ENCODE assay signal across 1 cellular context in the genomic region with DNA sequence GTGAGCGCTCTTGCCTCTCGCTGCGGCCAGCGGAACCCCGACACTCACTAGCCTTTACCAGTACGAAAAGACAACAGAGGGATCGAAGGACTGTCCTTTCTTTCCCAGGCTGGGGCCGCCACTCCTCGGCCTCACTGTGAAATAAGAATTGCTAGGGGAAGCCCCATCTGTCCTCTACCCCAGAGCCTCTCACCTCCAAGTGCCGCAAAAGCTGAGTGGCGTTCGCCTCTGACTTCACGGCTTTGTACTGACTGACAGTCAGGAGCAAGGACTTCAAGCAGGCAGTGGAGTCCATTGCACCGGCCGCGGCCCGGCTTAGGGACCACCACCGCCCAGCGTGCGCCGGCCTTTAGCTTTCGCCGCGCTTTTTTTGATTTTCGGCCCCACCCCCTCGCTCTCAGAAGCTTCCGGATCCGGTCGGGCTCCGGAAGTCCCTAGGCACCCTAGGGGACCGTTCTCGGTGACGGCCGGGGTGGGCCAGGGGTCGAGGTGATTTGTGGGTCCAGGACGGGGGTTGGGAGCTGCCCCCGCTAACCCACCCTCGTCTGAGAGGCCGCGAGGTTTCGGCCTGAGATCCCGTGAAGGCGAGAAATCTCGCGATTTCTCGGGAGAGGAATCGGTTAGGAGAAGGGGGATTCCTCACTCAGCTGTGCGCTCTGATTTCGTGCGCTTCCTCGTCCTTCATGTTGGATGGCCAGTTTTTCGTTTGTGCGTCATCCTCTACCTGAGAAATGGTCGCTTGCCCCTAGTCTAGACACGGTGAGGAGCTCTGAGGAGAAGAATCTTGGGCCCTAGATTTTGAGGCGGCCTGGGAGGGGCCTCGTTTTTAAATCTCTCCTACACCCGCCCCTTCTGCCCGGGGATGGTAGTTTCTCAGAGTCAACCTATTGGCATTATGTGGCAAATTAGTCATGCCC.
TF ChIP-seq lines count a peak whose summit lies in the region.

A gene (minus strand): TSS at position 358 of the 917 bp plus-strand sequence. CDS start 63 bp downstream, at position 295.
A gene with protein sequence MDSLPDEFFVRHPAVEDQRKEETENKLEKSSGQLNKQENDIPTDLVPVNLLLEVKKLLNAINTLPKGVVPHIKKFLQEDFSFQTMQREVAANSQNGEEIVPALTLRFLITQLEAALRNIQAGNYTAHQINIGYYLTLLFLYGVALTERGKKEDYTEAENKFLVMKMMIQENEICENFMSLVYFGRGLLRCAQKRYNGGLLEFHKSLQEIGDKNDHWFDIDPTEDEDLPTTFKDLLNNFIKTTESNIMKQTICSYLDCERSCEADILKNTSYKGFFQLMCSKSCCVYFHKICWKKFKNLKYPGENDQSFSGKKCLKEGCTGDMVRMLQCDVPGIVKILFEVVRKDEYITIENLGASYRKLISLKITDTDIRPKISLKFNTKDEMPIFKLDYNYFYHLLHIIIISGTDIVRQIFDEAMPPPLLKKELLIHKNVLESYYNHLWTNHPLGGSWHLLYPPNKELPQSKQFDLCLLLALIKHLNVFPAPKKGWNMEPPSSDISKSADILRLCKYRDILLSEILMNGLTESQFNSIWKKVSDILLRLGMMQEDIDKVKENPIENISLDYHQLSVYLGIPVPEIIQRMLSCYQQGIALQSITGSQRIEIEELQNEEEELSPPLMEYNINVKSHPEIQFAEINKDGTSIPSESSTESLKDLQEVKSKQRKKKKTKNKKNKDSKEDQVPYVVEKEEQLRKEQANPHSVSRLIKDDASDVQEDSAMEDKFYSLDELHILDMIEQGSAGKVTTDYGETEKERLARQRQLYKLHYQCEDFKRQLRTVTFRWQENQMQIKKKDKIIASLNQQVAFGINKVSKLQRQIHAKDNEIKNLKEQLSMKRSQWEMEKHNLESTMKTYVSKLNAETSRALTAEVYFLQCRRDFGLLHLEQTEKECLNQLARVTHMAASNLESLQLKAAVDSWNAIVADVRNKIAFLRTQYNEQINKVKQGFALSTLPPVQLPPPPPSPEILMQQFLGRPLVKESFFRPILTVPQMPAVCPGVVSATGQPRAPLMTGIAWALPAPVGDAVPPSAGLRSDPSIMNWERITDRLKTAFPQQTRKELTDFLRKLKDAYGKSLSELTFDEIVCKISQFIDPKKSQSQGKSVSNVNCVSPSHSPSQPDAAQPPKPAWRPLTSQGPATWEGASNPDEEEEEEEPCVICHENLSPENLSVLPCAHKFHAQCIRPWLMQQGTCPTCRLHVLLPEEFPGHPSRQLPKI (plus strand): TSS at position 642 of the 917 bp plus-strand sequence. CDS start 15,685 bp downstream, outside the sequence.

TF ChIP-seq in HepG2, 621 proteins besides CTCF, POLR2A, EP300 and RAD21 (continued from another document and continues in another):
- TF ChIP-seq, protein P1, sequence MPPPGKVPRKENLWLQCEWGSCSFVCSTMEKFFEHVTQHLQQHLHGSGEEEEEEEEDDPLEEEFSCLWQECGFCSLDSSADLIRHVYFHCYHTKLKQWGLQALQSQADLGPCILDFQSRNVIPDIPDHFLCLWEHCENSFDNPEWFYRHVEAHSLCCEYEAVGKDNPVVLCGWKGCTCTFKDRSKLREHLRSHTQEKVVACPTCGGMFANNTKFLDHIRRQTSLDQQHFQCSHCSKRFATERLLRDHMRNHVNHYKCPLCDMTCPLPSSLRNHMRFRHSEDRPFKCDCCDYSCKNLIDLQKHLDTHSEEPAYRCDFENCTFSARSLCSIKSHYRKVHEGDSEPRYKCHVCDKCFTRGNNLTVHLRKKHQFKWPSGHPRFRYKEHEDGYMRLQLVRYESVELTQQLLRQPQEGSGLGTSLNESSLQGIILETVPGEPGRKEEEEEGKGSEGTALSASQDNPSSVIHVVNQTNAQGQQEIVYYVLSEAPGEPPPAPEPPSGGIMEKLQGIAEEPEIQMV (CRISPR knock-in tag; IDR thresholded peaks at IDR 0.05; ENCODE audit: low read depth) = peak; percentile 73
- TF ChIP-seq AGO2 (optimal IDR thresholded peaks at IDR 0.05; ENCODE audit: low read depth, low read length) (peak; percentile 37), ARHGAP35 (CRISPR knock-in tag; IDR thresholded peaks at IDR 0.05; ENCODE audit: borderline replicate concordance) (no peak; the same call in 1 of the 2 replicates), NFE2 (CRISPR knock-in tag; IDR thresholded peaks at IDR 0.05) (no peak), ELF3 (CRISPR knock-in tag; IDR thresholded peaks at IDR 0.05) (peak; percentile 50; the same call in 1 of the 2 replicates), KLF12 (CRISPR knock-in tag; IDR thresholded peaks at IDR 0.05; ENCODE audit: borderline replicate concordance) (peak; percentile 72; the same call in 1 of the 2 replicates), TCF7L2 (IDR thresholded peaks at IDR 0.05; ENCODE audit: low read depth, low read length) (no peak), ZNF562 (CRISPR knock-in tag; IDR thresholded peaks at IDR 0.05; ENCODE audit: borderline replicate concordance) (no peak), ZNF12 (CRISPR knock-in tag; IDR thresholded peaks at IDR 0.05) (0 out of 2 replicates have a peak, but pooled peaks have one; percentile 43), RBFOX2 (IDR thresholded peaks at IDR 0.05; ENCODE audit: low read depth, low read length) (peak; percentile 80), ESRRA (CRISPR knock-in tag; IDR thresholded peaks at IDR 0.05; ENCODE audit: low read depth) (peak; percentile 79; the same call in 1 of the 2 replicates), SIN3A (IDR thresholded peaks at IDR 0.05; ENCODE audit: borderline replicate concordance, low read depth, low read length) (peak; percentile 99), THYN1 (CRISPR knock-in tag; IDR thresholded peaks at IDR 0.05; ENCODE audit: borderline replicate concordance, low read depth) (no peak), PAWR (CRISPR knock-in tag; IDR thresholded peaks at IDR 0.05; ENCODE audit: borderline replicate concordance) (no peak), DNMT3B (CRISPR knock-in tag; conservative IDR thresholded peaks at IDR 0.05) (no peak; the same call in 1 of the 2 replicates), HOXA5 (CRISPR knock-in tag; IDR thresholded peaks at IDR 0.05) (0 out of 2 replicates have a peak, but pooled peaks have one; percentile 71), ZNF292 (CRISPR knock-in tag; IDR thresholded peaks at IDR 0.05; ENCODE audit: borderline replicate concordance, low read depth) (peak; percentile 38; the same call in 1 of the 2 replicates), ONECUT2 (CRISPR knock-in tag; IDR thresholded peaks at IDR 0.05) (no peak), NFYB (CRISPR knock-in tag; IDR thresholded peaks at IDR 0.05) (0 out of 2 replicates have a peak, but pooled peaks have one; percentile 29)
- TF ChIP-seq, protein P2, sequence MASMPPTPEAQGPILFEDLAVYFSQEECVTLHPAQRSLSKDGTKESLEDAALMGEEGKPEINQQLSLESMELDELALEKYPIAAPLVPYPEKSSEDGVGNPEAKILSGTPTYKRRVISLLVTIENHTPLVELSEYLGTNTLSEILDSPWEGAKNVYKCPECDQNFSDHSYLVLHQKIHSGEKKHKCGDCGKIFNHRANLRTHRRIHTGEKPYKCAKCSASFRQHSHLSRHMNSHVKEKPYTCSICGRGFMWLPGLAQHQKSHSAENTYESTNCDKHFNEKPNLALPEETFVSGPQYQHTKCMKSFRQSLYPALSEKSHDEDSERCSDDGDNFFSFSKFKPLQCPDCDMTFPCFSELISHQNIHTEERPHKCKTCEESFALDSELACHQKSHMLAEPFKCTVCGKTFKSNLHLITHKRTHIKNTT (CRISPR knock-in tag; IDR thresholded peaks at IDR 0.05) = no peak
- TF ChIP-seq, protein P3, sequence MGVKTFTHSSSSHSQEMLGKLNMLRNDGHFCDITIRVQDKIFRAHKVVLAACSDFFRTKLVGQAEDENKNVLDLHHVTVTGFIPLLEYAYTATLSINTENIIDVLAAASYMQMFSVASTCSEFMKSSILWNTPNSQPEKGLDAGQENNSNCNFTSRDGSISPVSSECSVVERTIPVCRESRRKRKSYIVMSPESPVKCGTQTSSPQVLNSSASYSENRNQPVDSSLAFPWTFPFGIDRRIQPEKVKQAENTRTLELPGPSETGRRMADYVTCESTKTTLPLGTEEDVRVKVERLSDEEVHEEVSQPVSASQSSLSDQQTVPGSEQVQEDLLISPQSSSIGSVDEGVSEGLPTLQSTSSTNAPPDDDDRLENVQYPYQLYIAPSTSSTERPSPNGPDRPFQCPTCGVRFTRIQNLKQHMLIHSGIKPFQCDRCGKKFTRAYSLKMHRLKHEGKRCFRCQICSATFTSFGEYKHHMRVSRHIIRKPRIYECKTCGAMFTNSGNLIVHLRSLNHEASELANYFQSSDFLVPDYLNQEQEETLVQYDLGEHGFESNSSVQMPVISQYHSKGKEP (CRISPR knock-in tag; IDR thresholded peaks at IDR 0.05) = no peak
- TF ChIP-seq, protein P4, sequence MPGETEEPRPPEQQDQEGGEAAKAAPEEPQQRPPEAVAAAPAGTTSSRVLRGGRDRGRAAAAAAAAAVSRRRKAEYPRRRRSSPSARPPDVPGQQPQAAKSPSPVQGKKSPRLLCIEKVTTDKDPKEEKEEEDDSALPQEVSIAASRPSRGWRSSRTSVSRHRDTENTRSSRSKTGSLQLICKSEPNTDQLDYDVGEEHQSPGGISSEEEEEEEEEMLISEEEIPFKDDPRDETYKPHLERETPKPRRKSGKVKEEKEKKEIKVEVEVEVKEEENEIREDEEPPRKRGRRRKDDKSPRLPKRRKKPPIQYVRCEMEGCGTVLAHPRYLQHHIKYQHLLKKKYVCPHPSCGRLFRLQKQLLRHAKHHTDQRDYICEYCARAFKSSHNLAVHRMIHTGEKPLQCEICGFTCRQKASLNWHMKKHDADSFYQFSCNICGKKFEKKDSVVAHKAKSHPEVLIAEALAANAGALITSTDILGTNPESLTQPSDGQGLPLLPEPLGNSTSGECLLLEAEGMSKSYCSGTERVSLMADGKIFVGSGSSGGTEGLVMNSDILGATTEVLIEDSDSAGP (CRISPR knock-in tag; IDR thresholded peaks at IDR 0.05; ENCODE audit: borderline replicate concordance) = peak; percentile 89
- TF ChIP-seq, protein P5, sequence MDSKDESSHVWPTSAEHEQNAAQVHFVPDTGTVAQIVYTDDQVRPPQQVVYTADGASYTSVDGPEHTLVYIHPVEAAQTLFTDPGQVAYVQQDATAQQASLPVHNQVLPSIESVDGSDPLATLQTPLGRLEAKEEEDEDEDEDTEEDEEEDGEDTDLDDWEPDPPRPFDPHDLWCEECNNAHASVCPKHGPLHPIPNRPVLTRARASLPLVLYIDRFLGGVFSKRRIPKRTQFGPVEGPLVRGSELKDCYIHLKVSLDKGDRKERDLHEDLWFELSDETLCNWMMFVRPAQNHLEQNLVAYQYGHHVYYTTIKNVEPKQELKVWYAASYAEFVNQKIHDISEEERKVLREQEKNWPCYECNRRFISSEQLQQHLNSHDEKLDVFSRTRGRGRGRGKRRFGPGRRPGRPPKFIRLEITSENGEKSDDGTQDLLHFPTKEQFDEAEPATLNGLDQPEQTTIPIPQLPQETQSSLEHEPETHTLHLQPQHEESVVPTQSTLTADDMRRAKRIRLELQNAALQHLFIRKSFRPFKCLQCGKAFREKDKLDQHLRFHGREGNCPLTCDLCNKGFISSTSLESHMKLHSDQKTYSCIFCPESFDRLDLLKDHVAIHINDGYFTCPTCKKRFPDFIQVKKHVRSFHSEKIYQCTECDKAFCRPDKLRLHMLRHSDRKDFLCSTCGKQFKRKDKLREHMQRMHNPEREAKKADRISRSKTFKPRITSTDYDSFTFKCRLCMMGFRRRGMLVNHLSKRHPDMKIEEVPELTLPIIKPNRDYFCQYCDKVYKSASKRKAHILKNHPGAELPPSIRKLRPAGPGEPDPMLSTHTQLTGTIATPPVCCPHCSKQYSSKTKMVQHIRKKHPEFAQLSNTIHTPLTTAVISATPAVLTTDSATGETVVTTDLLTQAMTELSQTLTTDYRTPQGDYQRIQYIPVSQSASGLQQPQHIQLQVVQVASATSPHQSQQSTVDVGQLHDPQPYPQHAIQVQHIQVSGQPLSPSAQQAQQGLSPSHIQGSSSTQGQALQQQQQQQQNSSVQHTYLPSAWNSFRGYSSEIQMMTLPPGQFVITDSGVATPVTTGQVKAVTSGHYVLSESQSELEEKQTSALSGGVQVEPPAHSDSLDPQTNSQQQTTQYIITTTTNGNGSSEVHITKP (CRISPR knock-in tag; IDR thresholded peaks at IDR 0.05; ENCODE audit: low read depth) = peak; percentile 90; the same call in 1 of the 2 replicates
- TF ChIP-seq, protein P6, sequence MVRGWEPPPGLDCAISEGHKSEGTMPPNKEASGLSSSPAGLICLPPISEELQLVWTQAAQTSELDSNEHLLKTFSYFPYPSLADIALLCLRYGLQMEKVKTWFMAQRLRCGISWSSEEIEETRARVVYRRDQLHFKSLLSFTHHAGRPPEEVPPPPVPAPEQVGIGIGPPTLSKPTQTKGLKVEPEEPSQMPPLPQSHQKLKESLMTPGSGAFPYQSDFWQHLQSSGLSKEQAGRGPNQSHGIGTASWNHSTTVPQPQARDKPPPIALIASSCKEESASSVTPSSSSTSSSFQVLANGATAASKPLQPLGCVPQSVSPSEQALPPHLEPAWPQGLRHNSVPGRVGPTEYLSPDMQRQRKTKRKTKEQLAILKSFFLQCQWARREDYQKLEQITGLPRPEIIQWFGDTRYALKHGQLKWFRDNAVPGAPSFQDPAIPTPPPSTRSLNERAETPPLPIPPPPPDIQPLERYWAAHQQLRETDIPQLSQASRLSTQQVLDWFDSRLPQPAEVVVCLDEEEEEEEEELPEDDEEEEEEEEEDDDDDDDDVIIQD (CRISPR knock-in tag; IDR thresholded peaks at IDR 0.05; ENCODE audit: low read depth) = peak; percentile 99
- TF ChIP-seq, protein P7, sequence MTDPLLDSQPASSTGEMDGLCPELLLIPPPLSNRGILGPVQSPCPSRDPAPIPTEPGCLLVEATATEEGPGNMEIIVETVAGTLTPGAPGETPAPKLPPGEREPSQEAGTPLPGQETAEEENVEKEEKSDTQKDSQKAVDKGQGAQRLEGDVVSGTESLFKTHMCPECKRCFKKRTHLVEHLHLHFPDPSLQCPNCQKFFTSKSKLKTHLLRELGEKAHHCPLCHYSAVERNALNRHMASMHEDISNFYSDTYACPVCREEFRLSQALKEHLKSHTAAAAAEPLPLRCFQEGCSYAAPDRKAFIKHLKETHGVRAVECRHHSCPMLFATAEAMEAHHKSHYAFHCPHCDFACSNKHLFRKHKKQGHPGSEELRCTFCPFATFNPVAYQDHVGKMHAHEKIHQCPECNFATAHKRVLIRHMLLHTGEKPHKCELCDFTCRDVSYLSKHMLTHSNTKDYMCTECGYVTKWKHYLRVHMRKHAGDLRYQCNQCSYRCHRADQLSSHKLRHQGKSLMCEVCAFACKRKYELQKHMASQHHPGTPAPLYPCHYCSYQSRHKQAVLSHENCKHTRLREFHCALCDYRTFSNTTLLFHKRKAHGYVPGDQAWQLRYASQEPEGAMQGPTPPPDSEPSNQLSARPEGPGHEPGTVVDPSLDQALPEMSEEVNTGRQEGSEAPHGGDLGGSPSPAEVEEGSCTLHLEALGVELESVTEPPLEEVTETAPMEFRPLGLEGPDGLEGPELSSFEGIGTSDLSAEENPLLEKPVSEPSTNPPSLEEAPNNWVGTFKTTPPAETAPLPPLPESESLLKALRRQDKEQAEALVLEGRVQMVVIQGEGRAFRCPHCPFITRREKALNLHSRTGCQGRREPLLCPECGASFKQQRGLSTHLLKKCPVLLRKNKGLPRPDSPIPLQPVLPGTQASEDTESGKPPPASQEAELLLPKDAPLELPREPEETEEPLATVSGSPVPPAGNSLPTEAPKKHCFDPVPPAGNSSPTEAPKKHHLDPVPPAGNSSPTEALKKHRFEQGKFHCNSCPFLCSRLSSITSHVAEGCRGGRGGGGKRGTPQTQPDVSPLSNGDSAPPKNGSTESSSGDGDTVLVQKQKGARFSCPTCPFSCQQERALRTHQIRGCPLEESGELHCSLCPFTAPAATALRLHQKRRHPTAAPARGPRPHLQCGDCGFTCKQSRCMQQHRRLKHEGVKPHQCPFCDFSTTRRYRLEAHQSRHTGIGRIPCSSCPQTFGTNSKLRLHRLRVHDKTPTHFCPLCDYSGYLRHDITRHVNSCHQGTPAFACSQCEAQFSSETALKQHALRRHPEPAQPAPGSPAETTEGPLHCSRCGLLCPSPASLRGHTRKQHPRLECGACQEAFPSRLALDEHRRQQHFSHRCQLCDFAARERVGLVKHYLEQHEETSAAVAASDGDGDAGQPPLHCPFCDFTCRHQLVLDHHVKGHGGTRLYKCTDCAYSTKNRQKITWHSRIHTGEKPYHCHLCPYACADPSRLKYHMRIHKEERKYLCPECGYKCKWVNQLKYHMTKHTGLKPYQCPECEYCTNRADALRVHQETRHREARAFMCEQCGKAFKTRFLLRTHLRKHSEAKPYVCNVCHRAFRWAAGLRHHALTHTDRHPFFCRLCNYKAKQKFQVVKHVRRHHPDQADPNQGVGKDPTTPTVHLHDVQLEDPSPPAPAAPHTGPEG (CRISPR knock-in tag; IDR thresholded peaks at IDR 0.05) = peak; percentile 77
